15 cellular contexts compared by ENCODE assay signal in genomic region chr6:121868191-121868590, GRCh38.
"Had no signal": no experiment of that assay in that cellular context is flagged by ENCODE, and none has a peak within 500 bp of the region (broad histone marks: within the 10 kb centered on the region; RNA-seq: fewer than 3 reads in every experiment).

No MANE protein-coding gene starts in this region.

- H3K9me3 Mint-ChIP-seq: activated naive CD4-positive, alpha-beta T cell treated with anti-CD3 and anti-CD28 coated beads, Interleukin-2, amount 50 U/mL, for 24 hours; activated T-cell treated with anti-CD3 and anti-CD28 coated beads, Interleukin-2, amount 50 U/mL, for 24 hours had no signal

- H3K4me1 ChIP-seq: left lung had no signal

- H3K9me3 ChIP-seq: left lung, sigmoid colon had no signal

- H3K36me3 ChIP-seq: brain microvascular endothelial cell, left lung, sigmoid colon had no signal

- H3K27me3 ChIP-seq: brain microvascular endothelial cell, left lung, sigmoid colon had no signal

- DNase-seq: activated CD4-positive, alpha-beta T cell treated with anti-CD3 and anti-CD28 coated beads, Interleukin-2, amount 50 U/mL, for 4 hours; activated CD4-positive, CD25-positive, alpha-beta regulatory T cell treated with anti-CD3 and anti-CD28 coated beads, Interleukin-2, amount 50 U/mL, for 72 hours; activated effector memory CD4-positive, alpha-beta T cell treated with Interleukin-2 at 50 U/mL for 16 hours; activated T-cell treated with anti-CD3 and anti-CD28 coated beads, Interleukin-2, amount 50 U/mL, for 24 hours; brain microvascular endothelial cell; endodermal cell; foreskin fibroblast; left lung; nucleus accumbens; sigmoid colon; stimulated activated CD4-positive, alpha-beta T cell treated with anti-CD3 and anti-CD28 coated beads, Interleukin-4, amount 100 ng/mL, for 1 hour; stimulated activated CD8-positive, alpha-beta memory T cell treated with anti-CD3 and anti-CD28 coated beads, Interleukin-4, amount 100 ng/mL, for 48 hours had no signal

- H3K27me3 Mint-ChIP-seq: activated naive CD4-positive, alpha-beta T cell treated with anti-CD3 and anti-CD28 coated beads, Interleukin-2, amount 50 U/mL, for 24 hours; activated T-cell treated with anti-CD3 and anti-CD28 coated beads, Interleukin-2, amount 50 U/mL, for 24 hours; natural killer cell treated with Interleukin-12 subunit alpha and Interleukin-12 subunit beta and Interleukin-15 and Interleukin-18, amount 100 ng/mL, for 72 hours had no signal

- H3K4me1 Mint-ChIP-seq: activated naive CD4-positive, alpha-beta T cell treated with anti-CD3 and anti-CD28 coated beads, Interleukin-2, amount 50 U/mL, for 24 hours had no signal

- H3K4me3 ChIP-seq: left lung, sigmoid colon had no signal

- H3K4me3 Mint-ChIP-seq: activated naive CD4-positive, alpha-beta T cell treated with anti-CD3 and anti-CD28 coated beads, Interleukin-2, amount 50 U/mL, for 24 hours; activated T-cell treated with anti-CD3 and anti-CD28 coated beads, Interleukin-2, amount 50 U/mL, for 24 hours; endodermal cell; natural killer cell treated with Interleukin-12 subunit alpha and Interleukin-12 subunit beta and Interleukin-15 and Interleukin-18, amount 100 ng/mL, for 72 hours; stimulated activated naive CD8-positive, alpha-beta T cell treated with anti-CD3 and anti-CD28 coated beads, Interleukin-15, Interleukin-2, amounts not matched to agents 100 ng/mL and 50 ng/mL, for 24 hours had no signal

- H3K27ac ChIP-seq: brain microvascular endothelial cell, left lung, sigmoid colon had no signal

- H3K27ac Mint-ChIP-seq: activated naive CD4-positive, alpha-beta T cell treated with anti-CD3 and anti-CD28 coated beads, Interleukin-2, amount 50 U/mL, for 24 hours; activated T-cell treated with anti-CD3 and anti-CD28 coated beads, Interleukin-2, amount 50 U/mL, for 24 hours; endodermal cell; natural killer cell treated with Interleukin-12 subunit alpha and Interleukin-12 subunit beta and Interleukin-15 and Interleukin-18, amount 100 ng/mL, for 72 hours; stimulated activated naive CD8-positive, alpha-beta T cell treated with anti-CD3 and anti-CD28 coated beads, Interleukin-15, Interleukin-2, amounts not matched to agents 100 ng/mL and 50 ng/mL, for 24 hours had no signal

- H3K36me3 Mint-ChIP-seq: activated naive CD4-positive, alpha-beta T cell treated with anti-CD3 and anti-CD28 coated beads, Interleukin-2, amount 50 U/mL, for 24 hours had no signal
